In the genomic region with DNA sequence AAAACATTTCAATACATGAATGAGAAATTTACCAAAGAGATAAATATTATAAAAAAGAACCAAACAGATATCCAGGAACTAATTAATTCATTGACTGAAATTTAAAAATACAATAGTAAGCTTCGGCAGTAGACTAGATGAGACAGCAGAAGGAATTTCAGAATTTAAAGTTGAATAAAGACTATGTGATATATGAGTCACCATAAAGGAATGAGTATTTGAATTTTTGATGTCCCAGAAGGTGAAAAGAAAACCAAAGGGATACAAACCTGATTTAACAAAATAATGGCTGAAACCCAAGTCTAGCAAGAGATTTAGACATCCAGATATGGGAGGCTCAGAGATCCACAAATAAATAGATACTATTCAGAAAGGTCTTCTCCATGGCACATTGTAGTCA, we compare ENCODE assay signal across 30 cellular contexts.
"Had no signal": no experiment of that assay in that cellular context is flagged by ENCODE, and none has a peak within 500 bp of the region (broad histone marks: within the 10 kb centered on the region; RNA-seq: fewer than 3 reads in every experiment).

No MANE protein-coding gene starts in this region.

- ATAC-seq: body of pancreas, left lung, lower lobe of right lung, natural killer cell, right cardiac atrium had no signal

- H3K27me3 ChIP-seq: body of pancreas, dorsolateral prefrontal cortex, left lung, neural progenitor cell, testis, uterus had no signal

- H2AFZ ChIP-seq: neural progenitor cell had no signal

- H3K27ac ChIP-seq: body of pancreas, coronary artery, dorsolateral prefrontal cortex, left lung, lower lobe of right lung, neural progenitor cell, spleen, testis, uterus had no signal

- H3K9ac ChIP-seq: neural progenitor cell had no signal

- H3K9me3 ChIP-seq: body of pancreas, lower lobe of right lung, testis, uterus had no signal

- H3K4me1 ChIP-seq: body of pancreas, left lung, lower lobe of right lung, neural progenitor cell, spleen, testis, uterus had no signal

- H3K4me2 ChIP-seq: neural progenitor cell had no signal

- H3K36me3 ChIP-seq: left lung, lower lobe of right lung, neural progenitor cell, uterus had no signal

- H3K4me3 ChIP-seq: body of pancreas, coronary artery, dorsolateral prefrontal cortex, left lung, lower lobe of right lung, neural progenitor cell, spleen, testis, uterus had no signal

- DNase-seq: activated CD4-positive, alpha-beta memory T cell treated with anti-CD3 and anti-CD28 coated beads, Interleukin-2, amount 10 ng/mL, durations not matched to agents 7 days and 5 days; activated CD4-positive, alpha-beta T cell treated with anti-CD3 and anti-CD28 coated beads, Interleukin-2, amount 10 ng/mL, durations not matched to agents 24 days and 14 days; activated CD4-positive, CD25-positive, alpha-beta regulatory T cell treated with anti-CD3 and anti-CD28 coated beads, Interleukin-2, amount 50 U/mL, for 72 hours; activated CD8-positive, alpha-beta memory T cell treated with anti-CD3 and anti-CD28 coated beads, Interleukin-2, amount 50 U/mL, for 48 hours; activated gamma-delta T cell; activated naive CD4-positive, alpha-beta T cell treated with anti-CD3 and anti-CD28 coated beads, Interleukin-2, amount 50 U/mL, for 16 hours; activated T-cell treated with anti-CD3 and anti-CD28 coated beads, Interleukin-2, amount 50 U/mL, for 24 hours; amniotic stem cell; body of pancreas; cerebellar nuclear complex; dorsolateral prefrontal cortex; effector memory CD4-positive, alpha-beta T cell; erythroblast; head of caudate nucleus; hippocampal formation; kidney glomerular epithelial cell; left lung; lower lobe of right lung; mesenchymal stem cell; natural killer cell; right cardiac atrium; spleen; stimulated activated CD4-positive, alpha-beta T cell treated with anti-CD3 and anti-CD28 coated beads, Interleukin-2, amount 100 ng/mL, for 48 hours; stimulated activated naive CD4-positive, alpha-beta T cell treated with Interleukin-2 at 50 U/mL for 16 hours; T-helper 2 cell; testis; trophoblast cell; uterus had no signal
